Comparison of ENCODE assay signal across 13 cellular contexts in genomic region chr9:113205449-113206247, GRCh38.
"Had no signal": no experiment of that assay in that cellular context is flagged by ENCODE, and none has a peak within 500 bp of the region (broad histone marks: within the 10 kb centered on the region; RNA-seq: fewer than 3 reads in every experiment).

No MANE protein-coding gene starts in this region.

- H3K27ac ChIP-seq: esophagus muscularis mucosa, foreskin keratinocyte, testis, upper lobe of right lung, VCaP had no signal

- H3K27me3 ChIP-seq: esophagus muscularis mucosa, foreskin keratinocyte, heart left ventricle, testis, upper lobe of right lung had no signal

- DNase-seq: activated CD4-positive, alpha-beta memory T cell treated with anti-CD3 and anti-CD28 coated beads for 36 hours; activated naive CD8-positive, alpha-beta T cell treated with anti-CD3 and anti-CD28 coated beads, Interleukin-2, amount 10 ng/mL, durations not matched to agents 7 days and 5 days; activated T-cell treated with anti-CD3 and anti-CD28 coated beads, Interleukin-2, amount 50 U/mL, for 4 hours; anterior cingulate cortex; foreskin keratinocyte; heart left ventricle; mammary epithelial cell; stimulated activated CD4-positive, alpha-beta T cell treated with anti-CD3 and anti-CD28 coated beads, Interleukin-2, amount 100 ng/mL, for 48 hours; testis; upper lobe of right lung had no signal

- H3K4me1 ChIP-seq: esophagus muscularis mucosa, foreskin keratinocyte, testis had no signal

- FAIRE-seq: endometrium had no signal

- H3K4me3 ChIP-seq: esophagus muscularis mucosa, testis, upper lobe of right lung had no signal

- ATAC-seq: activated T-cell treated with anti-CD3 and anti-CD28 coated beads, Interleukin-2, amount 50 U/mL, for 4 hours; foreskin keratinocyte; heart left ventricle had no signal

- H3K9me3 ChIP-seq: esophagus muscularis mucosa, heart left ventricle, testis, upper lobe of right lung had no signal
